ENCODE assay signal across 1 cellular context in the genomic region with DNA sequence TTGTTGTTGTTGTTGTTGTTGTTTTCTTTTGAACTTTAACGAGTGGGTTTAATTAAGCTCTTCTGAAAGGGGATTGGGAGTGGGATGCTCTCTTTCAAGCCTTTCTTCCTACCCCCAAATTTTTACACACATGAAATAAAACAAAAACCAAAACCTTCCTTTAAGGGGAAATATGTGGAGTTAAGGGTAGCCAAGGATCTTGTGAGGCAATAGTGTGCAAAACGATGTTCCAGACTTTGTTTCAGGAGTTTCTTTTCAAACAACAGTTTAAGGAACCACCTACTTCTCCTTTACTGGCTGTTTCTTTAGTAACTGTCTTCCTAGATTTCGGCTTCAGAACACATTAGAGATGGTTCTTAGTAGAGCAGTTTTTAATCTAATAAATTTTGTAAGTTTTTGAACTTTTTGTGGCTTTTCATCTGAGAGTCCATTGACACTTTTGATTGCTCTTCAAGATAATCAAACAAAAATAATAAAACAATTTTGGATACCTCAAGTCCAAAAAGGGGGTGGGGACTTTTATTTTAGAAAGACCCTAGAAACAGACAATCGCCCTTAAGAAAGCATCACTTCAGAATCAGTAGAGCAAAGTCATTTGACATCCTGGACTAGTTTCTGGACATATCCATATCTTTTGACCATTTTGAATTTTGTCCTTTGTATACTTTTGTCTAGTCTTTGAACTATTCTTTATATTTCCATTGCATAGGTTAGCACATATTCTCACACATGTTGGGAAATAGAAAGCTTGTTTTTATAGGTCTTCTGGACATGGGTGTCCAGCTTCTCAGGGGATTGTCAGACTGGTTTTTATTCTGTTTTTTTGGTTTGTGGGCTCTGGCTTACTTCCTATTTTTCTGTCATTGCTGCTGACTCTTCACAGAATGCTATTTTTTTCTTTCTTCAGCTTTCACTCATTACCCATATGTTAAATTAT.
TF ChIP-seq lines count a peak whose summit lies in the region.

No MANE protein-coding gene starts in this region.

TF ChIP-seq in SK-N-SH, 30 proteins besides CTCF, POLR2A, EP300 and RAD21 (continued from another document):
- TF ChIP-seq RXRA (IDR thresholded peaks at IDR 0.05; ENCODE audit: borderline replicate concordance, low read depth) (no peak), GABPA (IDR thresholded peaks at IDR 0.05; ENCODE audit: low read depth) (no peak), NFIC (IDR thresholded peaks at IDR 0.05; ENCODE audit: borderline replicate concordance) (no peak), EZH2phosphoT487 (IDR thresholded peaks at IDR 0.05; ENCODE audit: borderline replicate concordance, low read depth) (no peak), FOXJ3 (CRISPR knock-in tag; IDR thresholded peaks at IDR 0.05) (no peak), TEAD4 (IDR thresholded peaks at IDR 0.05; ENCODE audit: borderline replicate concordance, insufficient read depth) (no peak), CHD2 (IDR thresholded peaks at IDR 0.05; ENCODE audit: low read length, partially characterized antibody) (no peak), MXI1 (IDR thresholded peaks at IDR 0.05; ENCODE audit: low read depth, low read length) (no peak), RFX5 (IDR thresholded peaks at IDR 0.05; ENCODE audit: low read length) (no peak), SMC3 (IDR thresholded peaks at IDR 0.05; ENCODE audit: low read depth, low read length) (no peak)
- TF ChIP-seq, protein P1, sequence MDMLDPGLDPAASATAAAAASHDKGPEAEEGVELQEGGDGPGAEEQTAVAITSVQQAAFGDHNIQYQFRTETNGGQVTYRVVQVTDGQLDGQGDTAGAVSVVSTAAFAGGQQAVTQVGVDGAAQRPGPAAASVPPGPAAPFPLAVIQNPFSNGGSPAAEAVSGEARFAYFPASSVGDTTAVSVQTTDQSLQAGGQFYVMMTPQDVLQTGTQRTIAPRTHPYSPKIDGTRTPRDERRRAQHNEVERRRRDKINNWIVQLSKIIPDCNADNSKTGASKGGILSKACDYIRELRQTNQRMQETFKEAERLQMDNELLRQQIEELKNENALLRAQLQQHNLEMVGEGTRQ (IDR thresholded peaks at IDR 0.05; ENCODE audit: borderline replicate concordance, low read depth, low read length): no peak
- TF ChIP-seq, protein P2, sequence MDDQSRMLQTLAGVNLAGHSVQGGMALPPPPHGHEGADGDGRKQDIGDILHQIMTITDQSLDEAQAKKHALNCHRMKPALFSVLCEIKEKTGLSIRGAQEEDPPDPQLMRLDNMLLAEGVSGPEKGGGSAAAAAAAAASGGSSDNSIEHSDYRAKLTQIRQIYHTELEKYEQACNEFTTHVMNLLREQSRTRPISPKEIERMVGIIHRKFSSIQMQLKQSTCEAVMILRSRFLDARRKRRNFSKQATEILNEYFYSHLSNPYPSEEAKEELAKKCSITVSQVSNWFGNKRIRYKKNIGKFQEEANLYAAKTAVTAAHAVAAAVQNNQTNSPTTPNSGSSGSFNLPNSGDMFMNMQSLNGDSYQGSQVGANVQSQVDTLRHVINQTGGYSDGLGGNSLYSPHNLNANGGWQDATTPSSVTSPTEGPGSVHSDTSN (IDR thresholded peaks at IDR 0.05): no peak
- TF ChIP-seq, protein P3, sequence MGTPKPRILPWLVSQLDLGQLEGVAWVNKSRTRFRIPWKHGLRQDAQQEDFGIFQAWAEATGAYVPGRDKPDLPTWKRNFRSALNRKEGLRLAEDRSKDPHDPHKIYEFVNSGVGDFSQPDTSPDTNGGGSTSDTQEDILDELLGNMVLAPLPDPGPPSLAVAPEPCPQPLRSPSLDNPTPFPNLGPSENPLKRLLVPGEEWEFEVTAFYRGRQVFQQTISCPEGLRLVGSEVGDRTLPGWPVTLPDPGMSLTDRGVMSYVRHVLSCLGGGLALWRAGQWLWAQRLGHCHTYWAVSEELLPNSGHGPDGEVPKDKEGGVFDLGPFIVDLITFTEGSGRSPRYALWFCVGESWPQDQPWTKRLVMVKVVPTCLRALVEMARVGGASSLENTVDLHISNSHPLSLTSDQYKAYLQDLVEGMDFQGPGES (IDR thresholded peaks at IDR 0.05; ENCODE audit: low read depth, low read length): no peak
- TF ChIP-seq, protein P4, sequence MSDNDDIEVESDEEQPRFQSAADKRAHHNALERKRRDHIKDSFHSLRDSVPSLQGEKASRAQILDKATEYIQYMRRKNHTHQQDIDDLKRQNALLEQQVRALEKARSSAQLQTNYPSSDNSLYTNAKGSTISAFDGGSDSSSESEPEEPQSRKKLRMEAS (IDR thresholded peaks at IDR 0.05; ENCODE audit: low read depth): no peak
